Comparison of ENCODE assay signal across 9 cellular contexts in the genomic region with DNA sequence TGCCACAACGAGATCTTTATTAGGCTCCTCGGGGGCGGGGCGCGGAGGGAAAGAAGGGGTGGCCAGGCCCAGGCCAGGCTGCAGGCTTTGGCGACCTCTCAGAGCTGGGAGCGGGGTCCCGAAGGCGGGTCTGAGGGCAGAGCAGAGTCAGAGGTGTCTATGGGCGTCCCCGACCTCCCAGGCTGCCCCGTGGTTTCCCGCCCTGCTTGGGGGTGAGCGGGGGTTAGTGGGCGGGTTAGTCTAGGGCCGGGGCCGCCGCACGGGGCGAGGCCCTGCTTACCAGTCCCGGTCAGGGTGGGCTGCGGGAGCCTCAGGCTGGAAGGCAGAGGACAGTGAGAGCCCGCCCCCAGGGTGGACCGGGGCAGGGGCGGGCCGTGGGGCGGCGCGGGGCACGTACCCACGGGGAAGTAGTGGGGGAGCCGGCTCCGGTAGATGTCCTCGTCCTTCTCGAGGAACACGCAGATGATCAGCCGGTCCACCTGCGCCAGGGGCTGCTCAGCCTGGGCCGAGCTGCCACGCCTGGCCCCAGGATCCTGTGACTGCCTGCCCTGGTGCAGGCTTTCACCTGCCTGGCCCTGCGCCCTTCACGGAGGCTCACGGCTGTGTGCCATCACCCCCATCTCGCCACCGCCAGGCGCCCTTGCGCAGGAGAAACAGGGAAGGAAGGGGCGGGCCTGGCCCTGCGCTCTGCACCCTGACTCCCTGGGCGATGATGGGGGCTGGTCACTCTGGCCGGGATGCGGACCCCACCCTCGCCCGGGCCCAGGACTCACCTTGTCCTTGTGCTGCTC. TPM values are rescaled to one million over a fixed set of nuclear protein-coding genes. Genes with fewer than 3 reads are reported as not detected.
DNase-seq lines count a peak whose midpoint lies in the region; ATAC-seq, FAIRE-seq and TF ChIP-seq lines count a peak whose summit lies in the region.
"Had no signal": no experiment of that assay in that cellular context is flagged by ENCODE, and none has a peak within 500 bp of the region (broad histone marks: within the 10 kb centered on the region; RNA-seq: fewer than 3 reads in every experiment).

No MANE protein-coding gene starts in this region.

- TF ChIP-seq EP300 in K562 (IDR thresholded peaks at IDR 0.05; ENCODE audit: low read length), result no peak

- H3K79me2 ChIP-seq in K562 (ENCODE audit: control insufficient read depth, insufficient read depth, low read length), result no peaks in the 10 kb centered on the region

- BruUV-seq in K562 (replicated peaks; lab: Mats Ljungman, UMichigan), result no TSS peak

- in situ Hi-C loops in K562 (cut with MboI), result no loop called here

- intact Hi-C loops in heart left ventricle (cut with DNase I) (loop anchor here in 2 of 10 donors (2.0 kb wide), 1 partner anchor 150 kb away; no protein-coding TSS in a partner anchor), cardiac septum (cut with DNase I) (no loop called here), K562 (cut with micrococcal nuclease) (no loop called here)

- H3K4me1 ChIP-seq in heart left ventricle (peaks cover 0 to 49% (median 37%) of the 10 kb centered on the region in 12 donors), K562 (replicated peaks in 1 of 2; ENCODE audit: control insufficient read depth in 2 of 2, insufficient read depth in 2 of 2, low read length in 2 of 2) (peaks cover 0 to 54% of the 10 kb centered on the region in 2 experiments; a peak in 2 of 5 replicates), urinary bladder (ENCODE audit: insufficient read depth) (no peaks in the 10 kb centered on the region)

- H3K27ac ChIP-seq in heart left ventricle (no peak overlapping the region), K562 (ENCODE audit: extremely low read depth, low read depth, low read length) (no peak overlapping the region), urinary bladder (ENCODE audit: low read depth) (no peak overlapping the region)

- H3K9ac ChIP-seq in K562 (ENCODE audit: insufficient read depth in 1 of 2, low read depth in 2 of 2, low read length in 2 of 2), result peak overlapping the region in 1 of 2 experiments; percentile 45; a peak in 2 of 4 replicates

- H3K27me3 ChIP-seq in heart left ventricle (peaks cover 0 to 21% (median 0%) of the 10 kb centered on the region in 9 donors), K562 (ENCODE audit: control insufficient read depth in 2 of 2, insufficient read depth in 2 of 2, low read length in 2 of 2) (no peaks in the 10 kb centered on the region)

- DNase-seq in heart left ventricle (no peak), cardiac septum (ENCODE audit: low spot score) (no peak), K562 (ENCODE audit: extremely low read depth in 1 of 4, low spot score in 3 of 4) (no peak), left kidney (ENCODE audit: low read depth, low spot score) (peak; percentile 67), NCI-H1092 (lab: John Stamatoyannopoulos, UW) (no peak), OCI-M1 (lab: John Stamatoyannopoulos, UW) (no peak)
- DNase-seq: Kasumi-1 had no signal

- H3K36me3 ChIP-seq in heart left ventricle (peaks cover 0 to 44% (median 38%) of the 10 kb centered on the region in 9 donors), K562 (ENCODE audit: control insufficient read depth, insufficient read depth, low read length) (peaks cover 66% of the 10 kb centered on the region; the same call in 2 of the 3 replicates), urinary bladder (ENCODE audit: insufficient read depth) (peaks cover 2% of the 10 kb centered on the region)

- ATAC-seq in heart left ventricle, result peak in 1 of 4 donors; percentile 0
- peak; percentile 47 for ATAC-seq in K562
- ATAC-seq in HG02610 (IDR thresholded peaks at IDR 0.05; ENCODE audit: unreplicated experiment), result no peak

- H3K4me3 ChIP-seq in heart left ventricle (peak overlapping the region in 10 of 12 donors; percentile 25 to 60 (median 50)), K562 (no peak overlapping the region), urinary bladder (ENCODE audit: low read depth, low read length) (peak overlapping the region; percentile 4)

- peaks cover 7% of the 10 kb centered on the region; the same call in 1 of the 2 replicates for H4K20me1 ChIP-seq in K562 (replicated peaks; ENCODE audit: control insufficient read depth, insufficient read depth, low read length)

- TF ChIP-seq CTCF in heart left ventricle (IDR thresholded peaks at IDR 0.05), result peak in 1 of 12 donors; percentile 7
- peak in 1 of 3 experiments; percentile 9; a peak in 1 of 6 replicates for TF ChIP-seq CTCF in K562 (IDR thresholded peaks at IDR 0.05 in 2 of 3, conservative IDR thresholded peaks at IDR 0.05 in 1 of 3; ENCODE audit: insufficient read depth in 2 of 3, low read depth in 1 of 3, low read length in 3 of 3)

- POLR2A ChIA-PET in K562 (lab: Yijun Ruan, JAX), result interaction anchor here (0.8 to 1.6 kb wide), 3 partner anchors 8 to 24 kb away, joined by 4 to 7 read pairs (median 5); no protein-coding TSS in a partner anchor

- no peak for FAIRE-seq in K562 (lab: Jason Lieb, UNC)

- CTCF ChIA-PET in K562 (lab: Yijun Ruan, JAX; ENCODE audit: low intra/inter-chr PET ratio), result no interaction called here

- H3K9me3 ChIP-seq in heart left ventricle, result no peaks in the 10 kb centered on the region
- H3K9me3 ChIP-seq in K562 (replicated peaks; ENCODE audit: control insufficient read depth, insufficient read depth, low read depth, low read length), result no peaks in the 10 kb centered on the region

- no peak overlapping the region for H3K4me2 ChIP-seq in K562 (ENCODE audit: insufficient read depth, low read length)

- H3K9me1 ChIP-seq in K562 (ENCODE audit: control insufficient read depth, insufficient read depth, low read length), result no peaks in the 10 kb centered on the region

- no peak for TF ChIP-seq RAD21 in K562 (CRISPR knock-in tag; conservative IDR thresholded peaks at IDR 0.05 in 1 of 2, IDR thresholded peaks at IDR 0.05 in 1 of 2)

- 65 to 74% (median 73%) methylated on average over 9 to 54 of the region's 54 CpGs for whole genome bisulfite sequencing in heart left ventricle, 4 donors
- 82% methylated on average over 10 of the region's 54 CpGs for WGBS in K562 (ENCODE audit: insufficient coverage, low coverage, missing lambda C conversion rate)
- WGBS in urinary bladder, result 71% methylated on average over 54 of the region's 54 CpGs

- H2AFZ ChIP-seq in K562 (ENCODE audit: low read depth, low read length), result no peak overlapping the region

- TF ChIP-seq POLR2A in heart left ventricle (IDR thresholded peaks at IDR 0.05) (no peak), K562 (conservative IDR thresholded peaks at IDR 0.05) (no peak; the same call in 1 of the 2 replicates)

RNA-seq across cellular contexts. Expression of a gene that starts 12.5 kb away (rescaled TPM):
- total RNA-seq in heart left ventricle, result 10 to 100 TPM; 47.4 to 73.1 (median 54.5) TPM
- polyA plus RNA-seq in heart left ventricle, result 10 to 100 TPM; 46.7 to 83.1 TPM
- total RNA-seq in cardiac septum, result 48.1 TPM
- 66.0 and 203 TPM in 2 replicates for total RNA-seq in K562 (2011; cell fraction: chromatin; rRNA removed; ENCODE audit: low replicate concordance)
- total RNA-seq in K562 (2011; cell fraction: nucleolus; rRNA removed), result 146 and 161 TPM in 2 replicates
- 81.9 and 97.9 TPM in 2 replicates for total RNA-seq in K562 (2011; cell fraction: nucleoplasm; rRNA removed)
- 63.7 and 73.3 TPM in 2 replicates for total RNA-seq in K562 (2014; rRNA removed)
- total RNA-seq in K562 (2014; rRNA removed; fragmentation: Illumina TruSeq; extraction: Trizol), result 24.4 and 29.5 TPM in 2 replicates
- total RNA-seq in K562 (2015; rRNA removed; fragmentation: Illumina TruSeq; extraction: Trizol), result 37.6 and 39.9 TPM in 2 replicates
- total RNA-seq in K562 (2021), result 66.5 and 71.0 TPM in 2 replicates
- polyA plus RNA-seq in K562 (2011; rRNA removed), result 66.1 and 90.0 TPM in 2 replicates
- 102 and 160 TPM in 2 replicates for polyA plus RNA-seq in K562 (2011; cell fraction: cytosol; rRNA removed)
- 237 and 319 TPM in 2 replicates for polyA plus RNA-seq in K562 (2011; cell fraction: nucleus; rRNA removed)
- 89.4 and 91.7 TPM in 2 replicates for polyA plus RNA-seq in K562 (2012)
- 58.4 and 76.3 TPM in 2 replicates for polyA plus RNA-seq in K562 (2014; fragmentation: Illumina TruSeq; extraction: Trizol)
- 100 to 1,000 TPM; 109 to 134 TPM for polyA plus RNA-seq in K562 (2014; fragmentation: Nextera tagmentation; extraction: Ambion mirVana)
- polyA plus RNA-seq in K562 (2014; rRNA removed), result 95.3 and 104 TPM in 2 replicates
- polyA minus RNA-seq in K562 (2011; rRNA and poly(A)+ RNA removed), result 27.2 and 36.0 TPM in 2 replicates
- 36.5 and 47.6 TPM in 2 replicates for polyA minus RNA-seq in K562 (2011; cell fraction: cytosol; rRNA and poly(A)+ RNA removed)
- polyA minus RNA-seq in K562 (2011; cell fraction: nucleus; rRNA and poly(A)+ RNA removed), result 30.8 and 38.3 TPM in 2 replicates
- 19.5 TPM for total RNA-seq in urinary bladder
- 78.9 TPM for polyA plus RNA-seq in urinary bladder

RNA-seq across cellular contexts. Expression of a gene that starts 24.3 kb away (rescaled TPM):
- total RNA-seq in heart left ventricle (1,000 to 10,000 TPM in 4 of 9 donors, 100 to 1,000 TPM in 5; 673 to 1,925 (median 988) TPM), cardiac septum (877 TPM), K562 (2014; rRNA removed) (924 and 1,130 TPM in 2 replicates), K562 (2014; rRNA removed; fragmentation: Illumina TruSeq; extraction: Trizol) (313 and 412 TPM in 2 replicates), K562 (2015; rRNA removed; fragmentation: Illumina TruSeq; extraction: Trizol) (716 and 837 TPM in 2 replicates), K562 (2021) (746 and 750 TPM in 2 replicates), urinary bladder (255 TPM)
- polyA plus RNA-seq in heart left ventricle (1,000 to 10,000 TPM; 2,141 to 2,448 TPM), K562 (2011; rRNA removed) (274 and 505 TPM in 2 replicates), K562 (2014; fragmentation: Illumina TruSeq; extraction: Trizol) (410 and 1,021 TPM in 2 replicates), K562 (2014; fragmentation: Nextera tagmentation; extraction: Ambion mirVana) (100 to 1,000 TPM; 425 to 526 TPM), K562 (2014; rRNA removed) (1,206 and 1,380 TPM in 2 replicates), urinary bladder (851 TPM)
- total RNA-seq in K562 (2011; cell fraction: chromatin; rRNA removed; ENCODE audit: low replicate concordance), result 9.7 and 38.4 TPM in 2 replicates
- total RNA-seq in K562 (2011; cell fraction: nucleolus; rRNA removed), result 114 and 127 TPM in 2 replicates
- total RNA-seq in K562 (2011; cell fraction: nucleoplasm; rRNA removed), result 87.0 and 112 TPM in 2 replicates
- polyA plus RNA-seq in K562 (2011; cell fraction: cytosol; rRNA removed), result 1,269 and 2,786 TPM in 2 replicates
- polyA plus RNA-seq in K562 (2011; cell fraction: nucleus; rRNA removed), result 589 and 595 TPM in 2 replicates
- polyA plus RNA-seq in K562 (2012), result 943 and 1,390 TPM in 2 replicates
- 99.6 and 115 TPM in 2 replicates for polyA minus RNA-seq in K562 (2011; rRNA and poly(A)+ RNA removed)
- 329 and 553 TPM in 2 replicates for polyA minus RNA-seq in K562 (2011; cell fraction: cytosol; rRNA and poly(A)+ RNA removed)
- 49.5 and 93.7 TPM in 2 replicates for polyA minus RNA-seq in K562 (2011; cell fraction: nucleus; rRNA and poly(A)+ RNA removed)

RNA-seq across cellular contexts. Expression of a gene that starts 37.0 kb away (rescaled TPM):
- 1 to 10 TPM in 1 of 9 donors, under 1 TPM in 8; 0.20 to 1.4 (median 0.37) TPM for total RNA-seq in heart left ventricle
- under 1 TPM; 0.22 to 0.46 TPM for polyA plus RNA-seq in heart left ventricle
- total RNA-seq in cardiac septum, result 1.2 TPM
- total RNA-seq in K562 (2011; cell fraction: chromatin; rRNA removed; ENCODE audit: low replicate concordance), result not detected in 2 replicates
- not detected in 2 replicates for total RNA-seq in K562 (2011; cell fraction: nucleolus; rRNA removed)
- total RNA-seq in K562 (2011; cell fraction: nucleoplasm; rRNA removed), result not detected in 2 replicates
- not detected in 2 replicates for total RNA-seq in K562 (2014; rRNA removed)
- not detected in 2 replicates for total RNA-seq in K562 (2014; rRNA removed; fragmentation: Illumina TruSeq; extraction: Trizol)
- not detected in 2 replicates for total RNA-seq in K562 (2015; rRNA removed; fragmentation: Illumina TruSeq; extraction: Trizol)
- total RNA-seq in K562 (2021), result not detected in 2 replicates
- polyA plus RNA-seq in K562 (2011; rRNA removed), result not detected in 2 replicates
- polyA plus RNA-seq in K562 (2011; cell fraction: cytosol; rRNA removed), result not detected in 2 replicates
- polyA plus RNA-seq in K562 (2011; cell fraction: nucleus; rRNA removed), result not detected in 2 replicates
- 0.14 and 0.75 TPM in 2 replicates for polyA plus RNA-seq in K562 (2012)
- not detected in 2 replicates for polyA plus RNA-seq in K562 (2014; fragmentation: Illumina TruSeq; extraction: Trizol)
- not detected for polyA plus RNA-seq in K562 (2014; fragmentation: Nextera tagmentation; extraction: Ambion mirVana)
- not detected in 2 replicates for polyA plus RNA-seq in K562 (2014; rRNA removed)
- polyA minus RNA-seq in K562 (2011; rRNA and poly(A)+ RNA removed), result not detected in 2 replicates
- polyA minus RNA-seq in K562 (2011; cell fraction: cytosol; rRNA and poly(A)+ RNA removed), result not detected in 2 replicates
- polyA minus RNA-seq in K562 (2011; cell fraction: nucleus; rRNA and poly(A)+ RNA removed), result not detected in 2 replicates
- total RNA-seq in urinary bladder, result 1.7 TPM
- 0.66 TPM for polyA plus RNA-seq in urinary bladder

RNA-seq across cellular contexts. Expression of a gene that starts 60.0 kb away (rescaled TPM):
- total RNA-seq in heart left ventricle, result 10 to 100 TPM in 8 of 9 donors, 1 to 10 TPM in 1; 9.7 to 26.1 (median 18.8) TPM
- 10 to 100 TPM; 19.6 to 19.9 TPM for polyA plus RNA-seq in heart left ventricle
- 19.2 TPM for total RNA-seq in cardiac septum
- total RNA-seq in K562 (2011; cell fraction: chromatin; rRNA removed; ENCODE audit: low replicate concordance), result 108 and 212 TPM in 2 replicates
- total RNA-seq in K562 (2011; cell fraction: nucleolus; rRNA removed), result 99.7 and 104 TPM in 2 replicates
- 94.1 and 96.0 TPM in 2 replicates for total RNA-seq in K562 (2011; cell fraction: nucleoplasm; rRNA removed)
- total RNA-seq in K562 (2014; rRNA removed), result 14.7 and 20.1 TPM in 2 replicates
- 21.2 and 23.1 TPM in 2 replicates for total RNA-seq in K562 (2014; rRNA removed; fragmentation: Illumina TruSeq; extraction: Trizol)
- 26.6 and 27.4 TPM in 2 replicates for total RNA-seq in K562 (2015; rRNA removed; fragmentation: Illumina TruSeq; extraction: Trizol)
- total RNA-seq in K562 (2021), result 33.5 and 35.8 TPM in 2 replicates
- 23.1 and 26.0 TPM in 2 replicates for polyA plus RNA-seq in K562 (2011; rRNA removed)
- 19.7 and 21.3 TPM in 2 replicates for polyA plus RNA-seq in K562 (2011; cell fraction: cytosol; rRNA removed)
- polyA plus RNA-seq in K562 (2011; cell fraction: nucleus; rRNA removed), result 54.7 and 72.6 TPM in 2 replicates
- polyA plus RNA-seq in K562 (2012), result 21.4 and 22.6 TPM in 2 replicates
- polyA plus RNA-seq in K562 (2014; fragmentation: Illumina TruSeq; extraction: Trizol), result 38.7 and 39.0 TPM in 2 replicates
- polyA plus RNA-seq in K562 (2014; fragmentation: Nextera tagmentation; extraction: Ambion mirVana), result 10 to 100 TPM in 1 of 2 experiments, 1 to 10 TPM in 1; 6.2 to 11.0 TPM
- 35.1 and 35.5 TPM in 2 replicates for polyA plus RNA-seq in K562 (2014; rRNA removed)
- 15.7 and 16.2 TPM in 2 replicates for polyA minus RNA-seq in K562 (2011; rRNA and poly(A)+ RNA removed)
- 7.6 and 10.0 TPM in 2 replicates for polyA minus RNA-seq in K562 (2011; cell fraction: cytosol; rRNA and poly(A)+ RNA removed)
- 16.0 and 23.3 TPM in 2 replicates for polyA minus RNA-seq in K562 (2011; cell fraction: nucleus; rRNA and poly(A)+ RNA removed)
- 13.6 TPM for total RNA-seq in urinary bladder
- polyA plus RNA-seq in urinary bladder, result 8.2 TPM
